Comparison of ENCODE assay signal across 8 cellular contexts in genomic region chr11:19951558-19952083, GRCh38.
DNase-seq lines count a peak whose midpoint lies in the region; ATAC-seq, FAIRE-seq and TF ChIP-seq lines count a peak whose summit lies in the region.

No MANE protein-coding gene starts in this region.

- peak; percentile 65 to 67 for TF ChIP-seq CTCF in GM23338 (conservative IDR thresholded peaks at IDR 0.05; ENCODE audit: low read depth in 2 of 2)
- peak; percentile 56 to 86 (median 76) for TF ChIP-seq CTCF in dorsolateral prefrontal cortex (IDR thresholded peaks at IDR 0.05 in 54 of 56, conservative IDR thresholded peaks at IDR 0.05 in 2 of 56; ENCODE audit: low read depth in 1 of 56, partially characterized antibody in 56 of 56)

- H3K27me3 ChIP-seq in GM23338 (ENCODE audit: insufficient read depth) (no peaks in the 10 kb centered on the region), dorsolateral prefrontal cortex (no peaks in the 10 kb centered on the region)

- in situ Hi-C loops in G401 (cut with HindIII; ENCODE audit: low sequenced_read_pairs): no loop called here

- FAIRE-seq in A204.1 (lab: Jason Lieb, UNC): peak; percentile 72

- peaks cover 13% of the 10 kb centered on the region; the same call in 1 of the 2 replicates for H3K79me2 ChIP-seq in GM23338 (replicated peaks; ENCODE audit: insufficient read depth)

- H3F3A ChIP-seq in GM23338 (replicated peaks; ENCODE audit: low read depth): 0 out of 2 replicates have a peak, but pooled peaks cover 7% of the 10 kb centered on the region

- H3K36me3 ChIP-seq in GM23338 (ENCODE audit: insufficient read depth): no peaks in the 10 kb centered on the region; the same call in 1 of the 2 replicates

- peaks cover 5% of the 10 kb centered on the region for H3K27me3 Mint-ChIP-seq in GM23338 (ENCODE audit: insufficient read depth, low read depth, poor library complexity)

- intact Hi-C loops in dorsolateral prefrontal cortex (cut with DNase I) (loop anchor here (5.0 to 10.0 kb wide), 4 partner anchors 44 to 403 kb away; no protein-coding TSS in a partner anchor), posterior cingulate gyrus (cut with DNase I) (loop anchor here (5.0 to 10.0 kb wide), 4 partner anchors 47 to 403 kb away; no protein-coding TSS in a partner anchor)

- H3K27ac Mint-ChIP-seq in GM23338: no peak overlapping the region

- no peak overlapping the region for H3K4me3 ChIP-seq in GM23338
- peak overlapping the region in 32 of 59 donors; percentile 1 to 47 (median 26) for H3K4me3 ChIP-seq in dorsolateral prefrontal cortex

- no peak overlapping the region for H2AFZ ChIP-seq in GM23338

- ATAC-seq in GM23338: peak; percentile 10

- no peak overlapping the region for H3K4me3 Mint-ChIP-seq in GM23338

- H3K9me3 Mint-ChIP-seq in GM23338: no peaks in the 10 kb centered on the region

- H3K4me1 ChIP-seq in GM23338 (ENCODE audit: insufficient read depth): peaks cover 33% of the 10 kb centered on the region

- DNase-seq in G401 (ENCODE audit: low spot score): peak; percentile 80
- DNase-seq in GM23338 (ENCODE audit: low spot score): peak; percentile 86
- peak; percentile 50 for DNase-seq in KG1 (lab: John Stamatoyannopoulos, UW)
- peak; percentile 51 for DNase-seq in RPMI7951 (ENCODE audit: low read depth)
- no peak for DNase-seq in dorsolateral prefrontal cortex
- DNase-seq in midbrain (lab: John Stamatoyannopoulos, UW): peak; percentile 84
- DNase-seq in posterior cingulate gyrus: no peak

- peaks cover 45% of the 10 kb centered on the region for H3K4me1 Mint-ChIP-seq in GM23338

- no peak overlapping the region for H3K4me2 ChIP-seq in GM23338

- no peaks in the 10 kb centered on the region for H3K9me2 ChIP-seq in GM23338 (ENCODE audit: insufficient read depth)

- peaks cover 38% of the 10 kb centered on the region for H3K36me3 Mint-ChIP-seq in GM23338 (ENCODE audit: low read depth)

- no peak overlapping the region for H3K27ac ChIP-seq in GM23338 (ENCODE audit: low read depth)
- peak overlapping the region in 39 of 59 donors; percentile 1 to 80 (median 41) for H3K27ac ChIP-seq in dorsolateral prefrontal cortex

- peaks cover 8% of the 10 kb centered on the region for H4K20me1 ChIP-seq in GM23338 (replicated peaks; ENCODE audit: insufficient read depth)

TF ChIP-seq in GM23338, 12 proteins besides CTCF, POLR2A, EP300 and RAD21:
- TF ChIP-seq EZH2phosphoT487 (IDR thresholded peaks at IDR 0.05; ENCODE audit: unreplicated experiment) (no peak), NANOG (IDR thresholded peaks at IDR 0.05; ENCODE audit: borderline replicate concordance) (no peak), CREB1 (CRISPR knock-in tag; IDR thresholded peaks at IDR 0.05; ENCODE audit: low read depth) (no peak), ZNF331 (CRISPR knock-in tag; IDR thresholded peaks at IDR 0.05; ENCODE audit: low read depth) (no peak), STAT1 (IDR thresholded peaks at IDR 0.05; ENCODE audit: unreplicated experiment) (no peak), EZH2 (IDR thresholded peaks at IDR 0.05; ENCODE audit: low read depth, unreplicated experiment) (no peak), JUNB (IDR thresholded peaks at IDR 0.05; ENCODE audit: unreplicated experiment) (no peak), ETS1 (IDR thresholded peaks at IDR 0.05) (no peak), ZNF114 (CRISPR knock-in tag; IDR thresholded peaks at IDR 0.05) (no peak), POLR2AphosphoS5 (IDR thresholded peaks at IDR 0.05; ENCODE audit: low read depth) (no peak)
- TF ChIP-seq, protein P1, sequence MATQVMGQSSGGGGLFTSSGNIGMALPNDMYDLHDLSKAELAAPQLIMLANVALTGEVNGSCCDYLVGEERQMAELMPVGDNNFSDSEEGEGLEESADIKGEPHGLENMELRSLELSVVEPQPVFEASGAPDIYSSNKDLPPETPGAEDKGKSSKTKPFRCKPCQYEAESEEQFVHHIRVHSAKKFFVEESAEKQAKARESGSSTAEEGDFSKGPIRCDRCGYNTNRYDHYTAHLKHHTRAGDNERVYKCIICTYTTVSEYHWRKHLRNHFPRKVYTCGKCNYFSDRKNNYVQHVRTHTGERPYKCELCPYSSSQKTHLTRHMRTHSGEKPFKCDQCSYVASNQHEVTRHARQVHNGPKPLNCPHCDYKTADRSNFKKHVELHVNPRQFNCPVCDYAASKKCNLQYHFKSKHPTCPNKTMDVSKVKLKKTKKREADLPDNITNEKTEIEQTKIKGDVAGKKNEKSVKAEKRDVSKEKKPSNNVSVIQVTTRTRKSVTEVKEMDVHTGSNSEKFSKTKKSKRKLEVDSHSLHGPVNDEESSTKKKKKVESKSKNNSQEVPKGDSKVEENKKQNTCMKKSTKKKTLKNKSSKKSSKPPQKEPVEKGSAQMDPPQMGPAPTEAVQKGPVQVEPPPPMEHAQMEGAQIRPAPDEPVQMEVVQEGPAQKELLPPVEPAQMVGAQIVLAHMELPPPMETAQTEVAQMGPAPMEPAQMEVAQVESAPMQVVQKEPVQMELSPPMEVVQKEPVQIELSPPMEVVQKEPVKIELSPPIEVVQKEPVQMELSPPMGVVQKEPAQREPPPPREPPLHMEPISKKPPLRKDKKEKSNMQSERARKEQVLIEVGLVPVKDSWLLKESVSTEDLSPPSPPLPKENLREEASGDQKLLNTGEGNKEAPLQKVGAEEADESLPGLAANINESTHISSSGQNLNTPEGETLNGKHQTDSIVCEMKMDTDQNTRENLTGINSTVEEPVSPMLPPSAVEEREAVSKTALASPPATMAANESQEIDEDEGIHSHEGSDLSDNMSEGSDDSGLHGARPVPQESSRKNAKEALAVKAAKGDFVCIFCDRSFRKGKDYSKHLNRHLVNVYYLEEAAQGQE (IDR thresholded peaks at IDR 0.05; ENCODE audit: unreplicated experiment): no peak
- TF ChIP-seq, protein P2, sequence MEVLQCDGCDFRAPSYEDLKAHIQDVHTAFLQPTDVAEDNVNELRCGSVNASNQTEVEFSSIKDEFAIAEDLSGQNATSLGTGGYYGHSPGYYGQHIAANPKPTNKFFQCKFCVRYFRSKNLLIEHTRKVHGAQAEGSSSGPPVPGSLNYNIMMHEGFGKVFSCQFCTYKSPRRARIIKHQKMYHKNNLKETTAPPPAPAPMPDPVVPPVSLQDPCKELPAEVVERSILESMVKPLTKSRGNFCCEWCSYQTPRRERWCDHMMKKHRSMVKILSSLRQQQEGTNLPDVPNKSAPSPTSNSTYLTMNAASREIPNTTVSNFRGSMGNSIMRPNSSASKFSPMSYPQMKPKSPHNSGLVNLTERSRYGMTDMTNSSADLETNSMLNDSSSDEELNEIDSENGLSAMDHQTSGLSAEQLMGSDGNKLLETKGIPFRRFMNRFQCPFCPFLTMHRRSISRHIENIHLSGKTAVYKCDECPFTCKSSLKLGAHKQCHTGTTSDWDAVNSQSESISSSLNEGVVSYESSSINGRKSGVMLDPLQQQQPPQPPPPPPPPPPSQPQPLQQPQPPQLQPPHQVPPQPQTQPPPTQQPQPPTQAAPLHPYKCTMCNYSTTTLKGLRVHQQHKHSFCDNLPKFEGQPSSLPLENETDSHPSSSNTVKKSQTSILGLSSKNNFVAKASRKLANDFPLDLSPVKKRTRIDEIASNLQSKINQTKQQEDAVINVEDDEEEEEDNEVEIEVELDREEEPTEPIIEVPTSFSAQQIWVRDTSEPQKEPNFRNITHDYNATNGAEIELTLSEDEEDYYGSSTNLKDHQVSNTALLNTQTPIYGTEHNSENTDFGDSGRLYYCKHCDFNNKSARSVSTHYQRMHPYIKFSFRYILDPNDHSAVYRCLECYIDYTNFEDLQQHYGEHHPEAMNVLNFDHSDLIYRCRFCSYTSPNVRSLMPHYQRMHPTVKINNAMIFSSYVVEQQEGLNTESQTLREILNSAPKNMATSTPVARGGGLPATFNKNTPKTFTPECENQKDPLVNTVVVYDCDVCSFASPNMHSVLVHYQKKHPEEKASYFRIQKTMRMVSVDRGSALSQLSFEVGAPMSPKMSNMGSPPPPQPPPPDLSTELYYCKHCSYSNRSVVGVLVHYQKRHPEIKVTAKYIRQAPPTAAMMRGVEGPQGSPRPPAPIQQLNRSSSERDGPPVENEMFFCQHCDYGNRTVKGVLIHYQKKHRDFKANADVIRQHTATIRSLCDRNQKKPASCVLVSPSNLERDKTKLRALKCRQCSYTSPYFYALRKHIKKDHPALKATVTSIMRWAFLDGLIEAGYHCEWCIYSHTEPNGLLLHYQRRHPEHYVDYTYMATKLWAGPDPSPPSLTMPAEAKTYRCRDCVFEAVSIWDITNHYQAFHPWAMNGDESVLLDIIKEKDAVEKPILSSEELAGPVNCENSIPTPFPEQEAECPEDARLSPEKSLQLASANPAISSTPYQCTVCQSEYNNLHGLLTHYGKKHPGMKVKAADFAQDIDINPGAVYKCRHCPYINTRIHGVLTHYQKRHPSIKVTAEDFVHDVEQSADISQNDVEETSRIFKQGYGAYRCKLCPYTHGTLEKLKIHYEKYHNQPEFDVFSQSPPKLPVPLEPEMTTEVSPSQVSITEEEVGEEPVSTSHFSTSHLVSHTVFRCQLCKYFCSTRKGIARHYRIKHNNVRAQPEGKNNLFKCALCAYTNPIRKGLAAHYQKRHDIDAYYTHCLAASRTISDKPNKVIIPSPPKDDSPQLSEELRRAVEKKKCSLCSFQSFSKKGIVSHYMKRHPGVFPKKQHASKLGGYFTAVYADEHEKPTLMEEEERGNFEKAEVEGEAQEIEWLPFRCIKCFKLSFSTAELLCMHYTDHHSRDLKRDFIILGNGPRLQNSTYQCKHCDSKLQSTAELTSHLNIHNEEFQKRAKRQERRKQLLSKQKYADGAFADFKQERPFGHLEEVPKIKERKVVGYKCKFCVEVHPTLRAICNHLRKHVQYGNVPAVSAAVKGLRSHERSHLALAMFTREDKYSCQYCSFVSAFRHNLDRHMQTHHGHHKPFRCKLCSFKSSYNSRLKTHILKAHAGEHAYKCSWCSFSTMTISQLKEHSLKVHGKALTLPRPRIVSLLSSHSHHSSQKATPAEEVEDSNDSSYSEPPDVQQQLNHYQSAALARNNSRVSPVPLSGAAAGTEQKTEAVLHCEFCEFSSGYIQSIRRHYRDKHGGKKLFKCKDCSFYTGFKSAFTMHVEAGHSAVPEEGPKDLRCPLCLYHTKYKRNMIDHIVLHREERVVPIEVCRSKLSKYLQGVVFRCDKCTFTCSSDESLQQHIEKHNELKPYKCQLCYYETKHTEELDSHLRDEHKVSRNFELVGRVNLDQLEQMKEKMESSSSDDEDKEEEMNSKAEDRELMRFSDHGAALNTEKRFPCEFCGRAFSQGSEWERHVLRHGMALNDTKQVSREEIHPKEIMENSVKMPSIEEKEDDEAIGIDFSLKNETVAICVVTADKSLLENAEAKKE (CRISPR knock-in tag; IDR thresholded peaks at IDR 0.05): no peak

Comparison
In these comparisons a context has a peak if more than half of its experiments do, and no peak if none do; other contexts are left out.
1. DNase-seq: peak in G401 (single experiment), GM23338 (single experiment), KG1 (single experiment), RPMI7951 (single experiment) and midbrain (single experiment); none in dorsolateral prefrontal cortex (0 of 10) and posterior cingulate gyrus (0 of 10).